Comparison of ENCODE assay signal across 10 cellular contexts in the genomic region with DNA sequence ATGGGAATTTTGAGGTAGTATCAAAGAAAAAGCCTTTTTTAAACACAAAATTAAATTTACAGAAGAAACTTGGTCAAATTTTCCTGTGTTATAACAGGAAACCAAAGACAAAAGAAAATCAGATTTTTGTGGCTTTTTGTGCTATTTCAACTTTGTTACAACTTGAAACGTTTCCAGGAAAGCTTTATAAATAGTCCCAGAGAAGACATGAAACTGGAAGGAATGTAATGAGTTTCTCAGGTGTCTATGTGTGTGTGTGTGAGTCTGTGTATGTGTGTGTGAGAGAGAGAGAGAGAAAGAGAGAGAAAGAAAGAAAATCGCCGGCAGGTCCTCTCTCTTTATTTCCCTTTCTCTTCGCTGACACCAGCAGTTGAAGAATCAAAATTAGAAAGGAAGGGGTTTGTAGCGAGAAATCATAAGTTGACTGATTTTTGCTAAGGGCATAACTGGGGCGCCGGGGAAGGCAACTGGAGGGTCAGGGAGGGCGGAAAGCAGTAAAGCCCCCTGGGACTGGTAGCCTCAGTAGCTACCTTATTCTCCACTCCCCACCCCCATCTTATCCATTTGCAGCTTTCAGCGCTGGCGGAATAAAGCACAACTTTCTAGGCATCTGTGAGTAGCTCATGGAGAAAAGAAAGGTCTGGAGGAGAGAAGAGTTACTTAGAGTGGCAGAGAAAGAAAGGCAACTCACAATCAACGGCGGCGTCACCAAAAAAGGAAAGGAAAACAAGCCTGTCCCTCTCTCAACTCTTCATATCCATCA. TPM values are rescaled to one million over a fixed set of nuclear protein-coding genes. Genes with fewer than 3 reads are reported as not detected.
A peak's percentile ranks its signal among the peaks of the same experiment; 100 is the strongest.
DNase-seq lines count a peak whose midpoint lies in the region; ATAC-seq and TF ChIP-seq lines count a peak whose summit lies in the region.
"Had no signal": no experiment of that assay in that cellular context is flagged by ENCODE, and none has a peak within 500 bp of the region (broad histone marks: within the 10 kb centered on the region; RNA-seq: fewer than 3 reads in every experiment).

No MANE protein-coding gene starts in this region.

- H3K4me1 Mint-ChIP-seq in osteocyte (ENCODE audit: unreplicated experiment) = peaks cover 32% of the 10 kb centered on the region

- no peaks in the 10 kb centered on the region for H3K36me3 Mint-ChIP-seq in osteocyte (ENCODE audit: unreplicated experiment)

- H3K9me3 Mint-ChIP-seq in osteocyte (ENCODE audit: unreplicated experiment) = no peaks in the 10 kb centered on the region
- H3K9me3 Mint-ChIP-seq: activated CD4-positive, alpha-beta T cell treated with anti-CD3 and anti-CD28 coated beads, Interleukin-2, amount 10 ng/mL, durations not matched to agents 7 days and 5 days had no signal

- TF ChIP-seq CTCF in AG10803 (conservative IDR thresholded peaks at IDR 0.05; ENCODE audit: low read length) (no peak), fibroblast of mammary gland (conservative IDR thresholded peaks at IDR 0.05; ENCODE audit: control insufficient read depth, insufficient read depth, low read depth, low read length) (no peak), osteocyte (IDR thresholded peaks at IDR 0.05) (no peak)

- peaks cover 9% of the 10 kb centered on the region for H3K27me3 Mint-ChIP-seq in osteocyte (ENCODE audit: unreplicated experiment)

- H3K4me3 Mint-ChIP-seq in osteocyte (ENCODE audit: unreplicated experiment) = peak overlapping the region; percentile 89
- H3K4me3 Mint-ChIP-seq: activated CD4-positive, alpha-beta T cell treated with anti-CD3 and anti-CD28 coated beads, Interleukin-2, amount 10 ng/mL, durations not matched to agents 7 days and 5 days had no signal

- DNase-seq in AG10803 (ENCODE audit: low read depth) = peak; percentile 39
- peak; percentile 11 for DNase-seq in RPMI7951 (ENCODE audit: low read depth)
- no peak for DNase-seq in fibroblast of mammary gland (ENCODE audit: low read depth)
- no peak for DNase-seq in osteocyte (ENCODE audit: extremely low spot score, unreplicated experiment)
- DNase-seq in T1000 (lab: John Stamatoyannopoulos, UW) = no peak
- no peak for DNase-seq in NCI-H2171 treated with DMSO at 0.1 percent for 48 hours (lab: John Stamatoyannopoulos, UW)
- no peak for DNase-seq in kidney glomerular epithelial cell (lab: John Stamatoyannopoulos, UW)
- DNase-seq: activated CD4-positive, alpha-beta T cell treated with anti-CD3 and anti-CD28 coated beads, Interleukin-2, amount 10 ng/mL, durations not matched to agents 7 days and 5 days had no signal

- ATAC-seq in GM18868 (IDR thresholded peaks at IDR 0.05; ENCODE audit: unreplicated experiment) = no peak
- ATAC-seq: HCT116 had no signal

- H3K27ac Mint-ChIP-seq in osteocyte (ENCODE audit: unreplicated experiment) = peak overlapping the region; percentile 94
- H3K27ac Mint-ChIP-seq: activated CD4-positive, alpha-beta T cell treated with anti-CD3 and anti-CD28 coated beads, Interleukin-2, amount 10 ng/mL, durations not matched to agents 7 days and 5 days had no signal

- peak overlapping the region; percentile 80 for H3K4me3 ChIP-seq in AG10803 (ENCODE audit: low read length)
- peak overlapping the region; percentile 67 for H3K4me3 ChIP-seq in fibroblast of mammary gland (ENCODE audit: control insufficient read depth, low read depth, low read length)

RNA-seq across cellular contexts. Expression of gene TMEM47, which starts 1.4 kb away (rescaled TPM):
- total RNA-seq in RPMI7951 (2014; rRNA removed; shearing (Covaris generic)) = 19.6 and 23.9 TPM in 2 replicates
- 51.6 and 53.3 TPM in 2 replicates for total RNA-seq in osteocyte
- total RNA-seq: activated CD4-positive, alpha-beta T cell treated with anti-CD3 and anti-CD28 coated beads, Interleukin-2, amount 10 ng/mL, durations not matched to agents 7 days and 5 days had no signal

Comparison
In these comparisons a context has a peak if more than half of its experiments do, and no peak if none do; other contexts are left out.
1. DNase-seq: peak in AG10803 (single experiment) and RPMI7951 (single experiment); none in fibroblast of mammary gland (single experiment), osteocyte (single experiment), T1000 (single experiment), NCI-H2171 treated with DMSO at 0.1 percent for 48 hours (single experiment) and kidney glomerular epithelial cell (single experiment).